18 cellular contexts compared by ENCODE assay signal in the genomic region with DNA sequence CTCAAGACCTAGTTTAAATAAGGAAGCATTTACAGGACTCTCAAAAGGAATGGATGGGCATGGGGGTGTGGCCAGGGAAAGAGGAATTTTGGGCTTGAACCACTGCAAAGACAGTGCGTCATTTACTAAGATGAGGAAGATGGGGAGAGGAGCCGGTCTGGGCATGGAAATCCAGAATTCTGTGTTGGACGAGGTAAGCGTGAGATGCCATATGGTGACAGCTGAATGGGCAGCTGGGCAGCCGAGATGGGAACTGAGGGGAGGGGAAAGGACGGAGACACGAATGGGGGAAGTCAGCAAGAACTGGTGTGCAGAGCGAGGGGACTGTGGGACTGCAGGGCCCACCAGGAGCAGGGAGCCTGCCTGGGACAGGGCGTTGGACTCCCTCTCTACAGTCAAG.
"Had no signal": no experiment of that assay in that cellular context is flagged by ENCODE, and none has a peak within 500 bp of the region (broad histone marks: within the 10 kb centered on the region; RNA-seq: fewer than 3 reads in every experiment).

No MANE protein-coding gene starts in this region.

- H3K27me3 ChIP-seq: neutrophil, pancreas, right lobe of liver, testis, tibial artery had no signal

- H3K27ac Mint-ChIP-seq: memory B cell; stimulated activated memory B cell treated with anti-CD40 and anti-IgM and Interleukin-4, amounts not matched to agents 10 μg/mL and 1 μg/mL and 100 μg/mL, for 72 hours; type B pancreatic cell had no signal

- H3K4me3 Mint-ChIP-seq: memory B cell; naive thymus-derived CD4-positive, alpha-beta T cell; stimulated activated memory B cell treated with anti-CD40 and anti-IgM and Interleukin-4, amounts not matched to agents 10 μg/mL and 1 μg/mL and 100 μg/mL, for 72 hours; type B pancreatic cell had no signal

- H3K4me1 Mint-ChIP-seq: memory B cell; stimulated activated memory B cell treated with anti-CD40 and anti-IgM and Interleukin-4, amounts not matched to agents 10 μg/mL and 1 μg/mL and 100 μg/mL, for 72 hours had no signal

- H3K4me1 ChIP-seq: lower lobe of right lung, pancreas, right lobe of liver, testis, tibial artery had no signal

- H3K27ac ChIP-seq: coronary artery, lower lobe of right lung, neutrophil, pancreas, right lobe of liver, testis, tibial artery had no signal

- H3K9me3 Mint-ChIP-seq: memory B cell; stimulated activated memory B cell treated with anti-CD40 and anti-IgM and Interleukin-4, amounts not matched to agents 10 μg/mL and 1 μg/mL and 100 μg/mL, for 72 hours; type B pancreatic cell had no signal

- ATAC-seq: left ventricle myocardium superior; lower lobe of right lung; naive thymus-derived CD4-positive, alpha-beta T cell; stimulated activated memory B cell treated with anti-CD40 and anti-IgM and Interleukin-4, amounts not matched to agents 10 μg/mL and 1 μg/mL and 100 μg/mL, for 72 hours; stimulated activated naive CD8-positive, alpha-beta T cell treated with anti-CD3 and anti-CD28 coated beads, Interleukin-15, Interleukin-2, amounts not matched to agents 100 U/mL and 50 U/mL, for 24 hours had no signal

- H3K36me3 ChIP-seq: neutrophil, pancreas, right lobe of liver had no signal

- H3K27me3 Mint-ChIP-seq: memory B cell; naive thymus-derived CD4-positive, alpha-beta T cell; stimulated activated memory B cell treated with anti-CD40 and anti-IgM and Interleukin-4, amounts not matched to agents 10 μg/mL and 1 μg/mL and 100 μg/mL, for 72 hours; type B pancreatic cell had no signal

- H3K9me3 ChIP-seq: lower lobe of right lung, neutrophil, pancreas, right lobe of liver, testis, tibial artery had no signal

- H3K36me3 Mint-ChIP-seq: memory B cell; naive thymus-derived CD4-positive, alpha-beta T cell; stimulated activated memory B cell treated with anti-CD40 and anti-IgM and Interleukin-4, amounts not matched to agents 10 μg/mL and 1 μg/mL and 100 μg/mL, for 72 hours had no signal

- DNase-seq: dermis blood vessel endothelial cell; effector memory CD4-positive, alpha-beta T cell; erythroblast; left ventricle myocardium superior; lower lobe of right lung; naive thymus-derived CD4-positive, alpha-beta T cell; pancreas; right lobe of liver; stimulated activated CD4-positive, alpha-beta T cell treated with anti-CD3 and anti-CD28 coated beads, Interleukin-2, amount 100 ng/mL, for 24 hours; stimulated activated CD4-positive, alpha-beta T cell treated with anti-CD3 and anti-CD28 coated beads, Interleukin-4, amount 100 ng/mL, for 24 hours; stimulated activated naive CD8-positive, alpha-beta T cell treated with anti-CD3 and anti-CD28 coated beads, Interleukin-15, Interleukin-2, amounts not matched to agents 100 U/mL and 50 U/mL, for 24 hours; testis; tibial artery had no signal

- H3K4me3 ChIP-seq: coronary artery, lower lobe of right lung, pancreas, right lobe of liver, testis, tibial artery had no signal
